In genomic region chr5:125113328-125113727, GRCh38 we compare ENCODE assay signal across 1 cellular context.
TF ChIP-seq lines count a peak whose summit lies in the region.

No MANE protein-coding gene starts in this region.

TF ChIP-seq in GM12878, 131 proteins besides CTCF, POLR2A, EP300 and RAD21 (continued from another document and continues in another):
- TF ChIP-seq ZNF687 (IDR thresholded peaks at IDR 0.05): no peak
- no peak for TF ChIP-seq BRCA1 (IDR thresholded peaks at IDR 0.05; ENCODE audit: low read depth, low read length)
- TF ChIP-seq HDGF (IDR thresholded peaks at IDR 0.05): no peak
- peak; percentile 32; the same call in 1 of the 2 replicates for TF ChIP-seq BCL11A (IDR thresholded peaks at IDR 0.05; ENCODE audit: low read depth, low read length)
- no peak for TF ChIP-seq NRF1 (conservative IDR thresholded peaks at IDR 0.05; ENCODE audit: low read depth, low read length)
- peak; percentile 66 for TF ChIP-seq TCF7 (IDR thresholded peaks at IDR 0.05; ENCODE audit: borderline replicate concordance)
- TF ChIP-seq SRF (IDR thresholded peaks at IDR 0.05; ENCODE audit: low read depth in 2 of 2, low read length in 2 of 2): no peak
- TF ChIP-seq, protein P1, sequence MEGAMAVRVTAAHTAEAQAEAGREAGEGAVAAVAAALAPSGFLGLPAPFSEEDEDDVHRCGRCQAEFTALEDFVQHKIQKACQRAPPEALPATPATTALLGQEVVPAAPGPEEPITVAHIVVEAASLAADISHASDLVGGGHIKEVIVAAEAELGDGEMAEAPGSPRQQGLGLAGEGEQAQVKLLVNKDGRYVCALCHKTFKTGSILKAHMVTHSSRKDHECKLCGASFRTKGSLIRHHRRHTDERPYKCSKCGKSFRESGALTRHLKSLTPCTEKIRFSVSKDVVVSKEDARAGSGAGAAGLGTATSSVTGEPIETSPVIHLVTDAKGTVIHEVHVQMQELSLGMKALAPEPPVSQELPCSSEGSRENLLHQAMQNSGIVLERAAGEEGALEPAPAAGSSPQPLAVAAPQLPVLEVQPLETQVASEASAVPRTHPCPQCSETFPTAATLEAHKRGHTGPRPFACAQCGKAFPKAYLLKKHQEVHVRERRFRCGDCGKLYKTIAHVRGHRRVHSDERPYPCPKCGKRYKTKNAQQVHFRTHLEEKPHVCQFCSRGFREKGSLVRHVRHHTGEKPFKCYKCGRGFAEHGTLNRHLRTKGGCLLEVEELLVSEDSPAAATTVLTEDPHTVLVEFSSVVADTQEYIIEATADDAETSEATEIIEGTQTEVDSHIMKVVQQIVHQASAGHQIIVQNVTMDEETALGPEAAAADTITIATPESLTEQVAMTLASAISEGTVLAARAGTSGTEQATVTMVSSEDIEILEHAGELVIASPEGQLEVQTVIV (IDR thresholded peaks at IDR 0.05; ENCODE audit: borderline replicate concordance, partially characterized antibody): no peak
- TF ChIP-seq ZNF622 (IDR thresholded peaks at IDR 0.05): no peak
- TF ChIP-seq NFXL1 (IDR thresholded peaks at IDR 0.05; ENCODE audit: borderline replicate concordance): no peak
- TF ChIP-seq USF1 (IDR thresholded peaks at IDR 0.05; ENCODE audit: borderline replicate concordance, extremely low read length, insufficient read depth, low read depth, low read length): no peak
- TF ChIP-seq, protein P2, sequence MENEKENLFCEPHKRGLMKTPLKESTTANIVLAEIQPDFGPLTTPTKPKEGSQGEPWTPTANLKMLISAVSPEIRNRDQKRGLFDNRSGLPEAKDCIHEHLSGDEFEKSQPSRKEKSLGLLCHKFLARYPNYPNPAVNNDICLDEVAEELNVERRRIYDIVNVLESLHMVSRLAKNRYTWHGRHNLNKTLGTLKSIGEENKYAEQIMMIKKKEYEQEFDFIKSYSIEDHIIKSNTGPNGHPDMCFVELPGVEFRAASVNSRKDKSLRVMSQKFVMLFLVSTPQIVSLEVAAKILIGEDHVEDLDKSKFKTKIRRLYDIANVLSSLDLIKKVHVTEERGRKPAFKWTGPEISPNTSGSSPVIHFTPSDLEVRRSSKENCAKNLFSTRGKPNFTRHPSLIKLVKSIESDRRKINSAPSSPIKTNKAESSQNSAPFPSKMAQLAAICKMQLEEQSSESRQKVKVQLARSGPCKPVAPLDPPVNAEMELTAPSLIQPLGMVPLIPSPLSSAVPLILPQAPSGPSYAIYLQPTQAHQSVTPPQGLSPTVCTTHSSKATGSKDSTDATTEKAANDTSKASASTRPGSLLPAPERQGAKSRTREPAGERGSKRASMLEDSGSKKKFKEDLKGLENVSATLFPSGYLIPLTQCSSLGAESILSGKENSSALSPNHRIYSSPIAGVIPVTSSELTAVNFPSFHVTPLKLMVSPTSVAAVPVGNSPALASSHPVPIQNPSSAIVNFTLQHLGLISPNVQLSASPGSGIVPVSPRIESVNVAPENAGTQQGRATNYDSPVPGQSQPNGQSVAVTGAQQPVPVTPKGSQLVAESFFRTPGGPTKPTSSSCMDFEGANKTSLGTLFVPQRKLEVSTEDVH (IDR thresholded peaks at IDR 0.05; ENCODE audit: low read depth, partially characterized antibody): no peak
- no peak for TF ChIP-seq LARP7 (IDR thresholded peaks at IDR 0.05)
- TF ChIP-seq BHLHE40 (IDR thresholded peaks at IDR 0.05; ENCODE audit: borderline replicate concordance in 1 of 2, low read depth in 2 of 2, low read length in 1 of 2): peak in 1 of 2 experiments; percentile 30; a peak in 1 of 4 replicates
- TF ChIP-seq ATF2 (IDR thresholded peaks at IDR 0.05; ENCODE audit: low read length): no peak
- no peak for TF ChIP-seq ETV6 (conservative IDR thresholded peaks at IDR 0.05 in 1 of 2, IDR thresholded peaks at IDR 0.05 in 1 of 2; ENCODE audit: borderline replicate concordance in 1 of 2, low read depth in 1 of 2)
- no peak for TF ChIP-seq PRDM15 (CRISPR knock-in tag; IDR thresholded peaks at IDR 0.05)
- TF ChIP-seq TCF3 (IDR thresholded peaks at IDR 0.05; ENCODE audit: borderline replicate concordance, insufficient read depth, low read depth, low read length): no peak
- TF ChIP-seq DPF2 (IDR thresholded peaks at IDR 0.05): peak; percentile 81
- no peak for TF ChIP-seq ZNF24 (IDR thresholded peaks at IDR 0.05)
- TF ChIP-seq, protein P3, sequence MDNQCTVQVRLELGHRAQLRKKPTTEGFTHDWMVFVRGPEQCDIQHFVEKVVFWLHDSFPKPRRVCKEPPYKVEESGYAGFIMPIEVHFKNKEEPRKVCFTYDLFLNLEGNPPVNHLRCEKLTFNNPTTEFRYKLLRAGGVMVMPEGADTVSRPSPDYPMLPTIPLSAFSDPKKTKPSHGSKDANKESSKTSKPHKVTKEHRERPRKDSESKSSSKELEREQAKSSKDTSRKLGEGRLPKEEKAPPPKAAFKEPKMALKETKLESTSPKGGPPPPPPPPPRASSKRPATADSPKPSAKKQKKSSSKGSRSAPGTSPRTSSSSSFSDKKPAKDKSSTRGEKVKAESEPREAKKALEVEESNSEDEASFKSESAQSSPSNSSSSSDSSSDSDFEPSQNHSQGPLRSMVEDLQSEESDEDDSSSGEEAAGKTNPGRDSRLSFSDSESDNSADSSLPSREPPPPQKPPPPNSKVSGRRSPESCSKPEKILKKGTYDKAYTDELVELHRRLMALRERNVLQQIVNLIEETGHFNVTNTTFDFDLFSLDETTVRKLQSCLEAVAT (IDR thresholded peaks at IDR 0.05): no peak
- 0 out of 2 replicates have a peak, but pooled peaks have one; percentile 29 for TF ChIP-seq IRF4 (IDR thresholded peaks at IDR 0.05; ENCODE audit: low read depth, low read length)
- TF ChIP-seq FOXM1 (IDR thresholded peaks at IDR 0.05; ENCODE audit: low read depth, low read length): no peak
- no peak for TF ChIP-seq ZNF217 (IDR thresholded peaks at IDR 0.05)
- TF ChIP-seq BCLAF1 (IDR thresholded peaks at IDR 0.05): no peak
- peak; percentile 59; the same call in 1 of the 2 replicates for TF ChIP-seq BMI1 (IDR thresholded peaks at IDR 0.05; ENCODE audit: borderline replicate concordance)
- TF ChIP-seq SIX5 (IDR thresholded peaks at IDR 0.05; ENCODE audit: low read depth, low read length, severe bottlenecking): no peak
- no peak for TF ChIP-seq POLR2AphosphoS5 (IDR thresholded peaks at IDR 0.05; ENCODE audit: low read length)
- peak; percentile 23 for TF ChIP-seq MEF2B (IDR thresholded peaks at IDR 0.05; ENCODE audit: partially characterized antibody, poor library complexity, severe bottlenecking)
- TF ChIP-seq TBL1XR1 (IDR thresholded peaks at IDR 0.05; ENCODE audit: low read depth, low read length): no peak
- TF ChIP-seq ESRRA (IDR thresholded peaks at IDR 0.05; ENCODE audit: low read length): no peak
- peak; percentile 87 for TF ChIP-seq SPI1 (IDR thresholded peaks at IDR 0.05; ENCODE audit: borderline replicate concordance, insufficient read depth, low read depth, low read length)
- no peak for TF ChIP-seq ZNF384 (IDR thresholded peaks at IDR 0.05; ENCODE audit: borderline replicate concordance, low read depth, low read length)
- no peak for TF ChIP-seq RELA (IDR thresholded peaks at IDR 0.05; ENCODE audit: borderline replicate concordance, partially characterized antibody)
- TF ChIP-seq, protein P4, sequence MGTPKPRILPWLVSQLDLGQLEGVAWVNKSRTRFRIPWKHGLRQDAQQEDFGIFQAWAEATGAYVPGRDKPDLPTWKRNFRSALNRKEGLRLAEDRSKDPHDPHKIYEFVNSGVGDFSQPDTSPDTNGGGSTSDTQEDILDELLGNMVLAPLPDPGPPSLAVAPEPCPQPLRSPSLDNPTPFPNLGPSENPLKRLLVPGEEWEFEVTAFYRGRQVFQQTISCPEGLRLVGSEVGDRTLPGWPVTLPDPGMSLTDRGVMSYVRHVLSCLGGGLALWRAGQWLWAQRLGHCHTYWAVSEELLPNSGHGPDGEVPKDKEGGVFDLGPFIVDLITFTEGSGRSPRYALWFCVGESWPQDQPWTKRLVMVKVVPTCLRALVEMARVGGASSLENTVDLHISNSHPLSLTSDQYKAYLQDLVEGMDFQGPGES (IDR thresholded peaks at IDR 0.05): no peak
